In genomic region chr3:31240013-31240412, GRCh38 we compare ENCODE assay signal across 14 cellular contexts.
DNase-seq lines count a peak whose midpoint lies in the region; ATAC-seq and TF ChIP-seq lines count a peak whose summit lies in the region.
"Had no signal": no experiment of that assay in that cellular context is flagged by ENCODE, and none has a peak within 500 bp of the region (broad histone marks: within the 10 kb centered on the region; RNA-seq: fewer than 3 reads in every experiment).

No MANE protein-coding gene starts in this region.

- H3K4me1 Mint-ChIP-seq in activated CD4-positive, alpha-beta T cell treated with anti-CD3 and anti-CD28 coated beads, Interleukin-2, amount 10 ng/mL, durations not matched to agents 24 days and 14 days = peaks cover 20% of the 10 kb centered on the region
- peaks cover 14% of the 10 kb centered on the region for H3K4me1 Mint-ChIP-seq in activated T-helper 17 cell treated with anti-CD3 and anti-CD28 coated beads, Interleukin-2, amount 50 U/mL, for 72 hours
- peaks cover 14% of the 10 kb centered on the region for H3K4me1 Mint-ChIP-seq in nephron progenitor cell
- H3K4me1 Mint-ChIP-seq: B cell had no signal

- no peak overlapping the region for H3K4me3 Mint-ChIP-seq in activated CD4-positive, alpha-beta T cell treated with anti-CD3 and anti-CD28 coated beads, Interleukin-2, amount 10 ng/mL, durations not matched to agents 24 days and 14 days
- H3K4me3 Mint-ChIP-seq in activated T-helper 17 cell treated with anti-CD3 and anti-CD28 coated beads, Interleukin-2, amount 50 U/mL, for 72 hours = no peak overlapping the region
- no peak overlapping the region for H3K4me3 Mint-ChIP-seq in nephron progenitor cell
- H3K4me3 Mint-ChIP-seq: B cell; CD4-positive, CD25-positive, alpha-beta regulatory T cell; CD8-positive, alpha-beta T cell had no signal

- peak; percentile 6 for DNase-seq in activated CD4-positive, alpha-beta T cell treated with anti-CD3 and anti-CD28 coated beads, Interleukin-2, amount 10 ng/mL, durations not matched to agents 24 days and 14 days
- no peak for DNase-seq in activated CD4-positive, alpha-beta T cell treated with anti-CD3 and anti-CD28 coated beads, Interleukin-2, amount 50 U/mL, for 1 hour
- no peak for DNase-seq in nephron progenitor cell
- no peak for DNase-seq in hepatic stellate cell (ENCODE audit: low spot score)
- DNase-seq: Caco-2; CD4-positive, CD25-positive, alpha-beta regulatory T cell; CD8-positive, alpha-beta T cell; DMS153; DND-41; H7 had no signal

- H3K27me3 Mint-ChIP-seq in activated CD4-positive, alpha-beta T cell treated with anti-CD3 and anti-CD28 coated beads, Interleukin-2, amount 10 ng/mL, durations not matched to agents 24 days and 14 days = no peaks in the 10 kb centered on the region
- H3K27me3 Mint-ChIP-seq in activated T-helper 17 cell treated with anti-CD3 and anti-CD28 coated beads, Interleukin-2, amount 50 U/mL, for 72 hours = no peaks in the 10 kb centered on the region
- H3K27me3 Mint-ChIP-seq in nephron progenitor cell (ENCODE audit: low read depth, poor library complexity) = peaks cover 12% of the 10 kb centered on the region
- H3K27me3 Mint-ChIP-seq: CD4-positive, CD25-positive, alpha-beta regulatory T cell had no signal

- H3K36me3 Mint-ChIP-seq in activated CD4-positive, alpha-beta T cell treated with anti-CD3 and anti-CD28 coated beads, Interleukin-2, amount 10 ng/mL, durations not matched to agents 24 days and 14 days (ENCODE audit: low read depth) = no peaks in the 10 kb centered on the region
- H3K36me3 Mint-ChIP-seq in activated T-helper 17 cell treated with anti-CD3 and anti-CD28 coated beads, Interleukin-2, amount 50 U/mL, for 72 hours (ENCODE audit: low read depth) = no peaks in the 10 kb centered on the region
- no peaks in the 10 kb centered on the region for H3K36me3 Mint-ChIP-seq in nephron progenitor cell (ENCODE audit: low read depth)
- H3K36me3 Mint-ChIP-seq: CD4-positive, CD25-positive, alpha-beta regulatory T cell; CD8-positive, alpha-beta T cell had no signal

- TF ChIP-seq CTCF in nephron progenitor cell (IDR thresholded peaks at IDR 0.05) = no peak

- peaks cover 3% of the 10 kb centered on the region for H3K9me3 Mint-ChIP-seq in activated CD4-positive, alpha-beta T cell treated with anti-CD3 and anti-CD28 coated beads, Interleukin-2, amount 10 ng/mL, durations not matched to agents 24 days and 14 days
- H3K9me3 Mint-ChIP-seq in activated T-helper 17 cell treated with anti-CD3 and anti-CD28 coated beads, Interleukin-2, amount 50 U/mL, for 72 hours = no peaks in the 10 kb centered on the region
- no peaks in the 10 kb centered on the region for H3K9me3 Mint-ChIP-seq in nephron progenitor cell
- H3K9me3 Mint-ChIP-seq: CD8-positive, alpha-beta T cell had no signal

- ATAC-seq in activated T-helper 17 cell treated with anti-CD3 and anti-CD28 coated beads, Interleukin-2, amount 50 U/mL, for 72 hours (replicated peaks) = no peak
- no peak for ATAC-seq in GM18868 (IDR thresholded peaks at IDR 0.05; ENCODE audit: unreplicated experiment)
- ATAC-seq: CD8-positive, alpha-beta T cell; HCT116 had no signal

- intact Hi-C loops in activated CD4-positive, alpha-beta T cell treated with anti-CD3 and anti-CD28 coated beads, Interleukin-2, amount 10 ng/mL, durations not matched to agents 24 days and 14 days (cut with micrococcal nuclease) = no loop called here

- H3K27ac Mint-ChIP-seq in activated CD4-positive, alpha-beta T cell treated with anti-CD3 and anti-CD28 coated beads, Interleukin-2, amount 10 ng/mL, durations not matched to agents 24 days and 14 days = no peak overlapping the region
- peak overlapping the region; percentile 49 for H3K27ac Mint-ChIP-seq in activated T-helper 17 cell treated with anti-CD3 and anti-CD28 coated beads, Interleukin-2, amount 50 U/mL, for 72 hours
- peak overlapping the region; percentile 48 for H3K27ac Mint-ChIP-seq in nephron progenitor cell
- H3K27ac Mint-ChIP-seq: B cell; CD8-positive, alpha-beta T cell had no signal
